ENCODE assay signal across 22 cellular contexts in genomic region chr1:55531644-55532043, GRCh38.
"Had no signal": no experiment of that assay in that cellular context is flagged by ENCODE, and none has a peak within 500 bp of the region (broad histone marks: within the 10 kb centered on the region; RNA-seq: fewer than 3 reads in every experiment).

No MANE protein-coding gene starts in this region.

- H3K4me1 ChIP-seq: breast epithelium, left lung, tibial artery had no signal

- H3K27me3 ChIP-seq: breast epithelium, esophagus muscularis mucosa, left lung, tibial artery had no signal

- H3K27ac Mint-ChIP-seq: activated B cell treated with CpG ODN at 0.5 μM for 24 hours; activated CD8-positive, alpha-beta T cell treated with anti-CD3 and anti-CD28 coated beads for 36 hours; mesothelial cell of epicardium; natural killer cell treated with Interleukin-12 subunit alpha and Interleukin-12 subunit beta and Interleukin-15 and Interleukin-18, amount 100 ng/mL, for 72 hours; T-helper 2 cell treated with Interferon-gamma antibody and Interleukin-4, amounts not matched to agents 5 μg/mL and 100 μg/mL, for 36 hours had no signal

- H3K9me3 ChIP-seq: breast epithelium, esophagus muscularis mucosa, left lung, neutrophil, tibial artery had no signal

- H3K36me3 ChIP-seq: breast epithelium, esophagus muscularis mucosa, left lung, neutrophil, tibial artery had no signal

- H3K4me3 ChIP-seq: breast epithelium, esophagus muscularis mucosa, left lung, tibial artery had no signal

- H3K4me3 Mint-ChIP-seq: activated B cell treated with CpG ODN at 0.5 μM for 24 hours; activated CD8-positive, alpha-beta T cell treated with anti-CD3 and anti-CD28 coated beads for 36 hours; mesothelial cell of epicardium; natural killer cell treated with Interleukin-12 subunit alpha and Interleukin-12 subunit beta and Interleukin-15 and Interleukin-18, amount 100 ng/mL, for 72 hours; T-helper 2 cell treated with Interferon-gamma antibody and Interleukin-4, amounts not matched to agents 5 μg/mL and 100 μg/mL, for 36 hours had no signal

- H3K9me3 Mint-ChIP-seq: activated B cell treated with CpG ODN at 0.5 μM for 24 hours; activated CD8-positive, alpha-beta T cell treated with anti-CD3 and anti-CD28 coated beads for 36 hours; natural killer cell treated with Interleukin-12 subunit alpha and Interleukin-12 subunit beta and Interleukin-15 and Interleukin-18, amount 100 ng/mL, for 72 hours; T-helper 2 cell treated with Interferon-gamma antibody and Interleukin-4, amounts not matched to agents 5 μg/mL and 100 μg/mL, for 36 hours had no signal

- H3K27ac ChIP-seq: breast epithelium, esophagus muscularis mucosa, left lung, neutrophil, tibial artery had no signal

- H3K36me3 Mint-ChIP-seq: mesothelial cell of epicardium; natural killer cell treated with Interleukin-12 subunit alpha and Interleukin-12 subunit beta and Interleukin-15 and Interleukin-18, amount 100 ng/mL, for 72 hours had no signal

- DNase-seq: activated B cell treated with CpG ODN at 0.5 μM for 24 hours; activated CD4-positive, alpha-beta T cell treated with anti-CD3 and anti-CD28 coated beads for 48 hours; activated CD8-positive, alpha-beta T cell treated with anti-CD3 and anti-CD28 coated beads for 36 hours; activated effector memory CD4-positive, alpha-beta T cell treated with anti-CD3 and anti-CD28 coated beads, Interleukin-2, amount 50 U/mL, for 16 hours; activated naive CD4-positive, alpha-beta T cell treated with anti-CD3 and anti-CD28 coated beads, Interleukin-2, amount 50 U/mL, for 16 hours; activated T-cell treated with anti-CD3 and anti-CD28 coated beads, Interleukin-2, amount 50 U/mL, for 48 hours; cerebellar nuclear complex; cortex of kidney; foreskin melanocyte; left lung; retina; stimulated activated CD4-positive, alpha-beta T cell treated with anti-CD3 and anti-CD28 coated beads, Interleukin-12 subunit alpha, Interleukin-12 subunit beta, amount 100 ng/mL, for 4 hours; stimulated activated CD4-positive, alpha-beta T cell treated with anti-CD3 and anti-CD28 coated beads, Interleukin-1b, Interleukin-23, amount 100 ng/mL, for 48 hours; stimulated activated naive CD4-positive, alpha-beta T cell treated with Interleukin-2 at 50 U/mL for 16 hours; substantia nigra; tibial artery had no signal

- H3K4me1 Mint-ChIP-seq: activated B cell treated with CpG ODN at 0.5 μM for 24 hours had no signal
